ENCODE assay signal across 8 cellular contexts in the genomic region with DNA sequence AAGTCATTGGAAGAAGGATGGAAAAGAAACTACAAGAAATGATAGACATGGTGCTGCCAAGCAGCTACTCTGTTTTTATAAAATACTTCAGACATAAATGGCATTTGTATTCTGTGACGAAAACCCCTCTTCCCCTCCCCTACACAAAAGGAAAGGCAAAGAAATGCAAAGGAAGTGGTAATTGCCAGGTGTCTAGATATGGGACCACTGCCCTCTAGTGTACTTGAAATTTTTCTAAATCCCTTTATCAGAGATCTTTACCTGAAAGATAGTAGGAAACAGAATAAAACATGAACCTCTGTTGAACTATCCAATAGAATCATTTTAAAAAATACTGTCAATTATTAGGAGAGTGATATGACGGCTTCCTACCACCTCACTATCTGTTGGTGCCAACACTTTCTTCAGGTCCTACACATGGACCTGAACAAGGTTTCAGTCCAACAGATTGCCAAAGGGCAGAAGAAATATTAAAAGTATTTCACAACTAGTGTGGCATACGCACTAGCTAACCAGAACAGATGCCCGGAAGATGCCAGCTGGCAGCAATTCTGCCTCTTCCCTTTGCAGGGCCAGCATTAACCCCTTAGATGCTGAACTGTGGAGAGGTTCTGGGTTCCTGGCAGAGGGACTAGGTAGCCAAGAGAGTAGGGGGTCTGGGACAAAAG.
DNase-seq lines count a peak whose midpoint lies in the region; ATAC-seq, FAIRE-seq and TF ChIP-seq lines count a peak whose summit lies in the region.

No MANE protein-coding gene starts in this region.

- no peaks in the 10 kb centered on the region for H3K9me3 Mint-ChIP-seq in CD4-positive, alpha-beta T cell

- H3K4me1 Mint-ChIP-seq in CD4-positive, alpha-beta T cell (ENCODE audit: low read depth): peaks cover 21% of the 10 kb centered on the region

- H3K4me3 Mint-ChIP-seq in CD4-positive, alpha-beta T cell: no peak overlapping the region

- POLR2A ChIA-PET in CD4-positive, alpha-beta T cell (lab: Charles Lee): interaction anchor here (1.4 to 1.5 kb wide), 2 partner anchors 36 to 334 kb away, joined by 3 to 6 read pairs; no protein-coding TSS in a partner anchor

- H3K4me3 ChIP-seq in esophagus muscularis mucosa (no peak overlapping the region), pancreas (no peak overlapping the region)

- H3K9me3 ChIP-seq in CD4-positive, alpha-beta T cell (ENCODE audit: control insufficient read depth, low read length): no peaks in the 10 kb centered on the region
- H3K9me3 ChIP-seq in esophagus muscularis mucosa: no peaks in the 10 kb centered on the region
- H3K9me3 ChIP-seq in pancreas: no peaks in the 10 kb centered on the region

- H3K36me3 ChIP-seq in esophagus muscularis mucosa (no peaks in the 10 kb centered on the region), pancreas (no peaks in the 10 kb centered on the region)

- DNase-seq in CD4-positive, alpha-beta T cell: no peak
- DNase-seq in SHP77 (lab: John Stamatoyannopoulos, UW): peak; percentile 25 to 30
- DNase-seq in esophagus muscularis mucosa (ENCODE audit: extremely low spot score): no peak
- peak in 2 of 6 donors; percentile 4 to 34 for DNase-seq in pancreas
- DNase-seq in NK-92 treated with Interleukin-12 subunit alpha and Interleukin-12 subunit beta, amount 100 ng/mL, for 24 hours (lab: John Stamatoyannopoulos, UW): no peak
- DNase-seq in stimulated activated naive CD4-positive, alpha-beta T cell treated with Interleukin-2 at 50 U/mL for 16 hours (lab: John Stamatoyannopoulos, UW): no peak

- no peak overlapping the region for H3K27ac ChIP-seq in CD4-positive, alpha-beta T cell (ENCODE audit: low read depth, low read length)
- H3K27ac ChIP-seq in esophagus muscularis mucosa (replicated peaks in 1 of 4) (no peak overlapping the region), pancreas (no peak overlapping the region)

- TF ChIP-seq POLR2A in esophagus muscularis mucosa (IDR thresholded peaks at IDR 0.05; ENCODE audit: low read depth): no peak

- no peak for TF ChIP-seq EP300 in esophagus muscularis mucosa (IDR thresholded peaks at IDR 0.05)

- H3K27ac Mint-ChIP-seq in CD4-positive, alpha-beta T cell: peak overlapping the region; percentile 60

- peak; percentile 76 for TF ChIP-seq CTCF in CD4-positive, alpha-beta T cell (IDR thresholded peaks at IDR 0.05)
- TF ChIP-seq CTCF in esophagus muscularis mucosa (IDR thresholded peaks at IDR 0.05) (peak; percentile 29 to 50 (median 31)), pancreas (IDR thresholded peaks at IDR 0.05) (peak in 2 of 4 donors; percentile 18 to 35)

- H3K27me3 ChIP-seq in CD4-positive, alpha-beta T cell (ENCODE audit: control insufficient read depth, insufficient read depth, low read length): no peaks in the 10 kb centered on the region
- no peaks in the 10 kb centered on the region for H3K27me3 ChIP-seq in esophagus muscularis mucosa
- no peaks in the 10 kb centered on the region for H3K27me3 ChIP-seq in pancreas

- no peak for FAIRE-seq in pancreas (lab: Jason Lieb, UNC)

- ATAC-seq in CD4-positive, alpha-beta T cell (ENCODE audit: poor library complexity): peak; percentile 90
- ATAC-seq in GM18909 (IDR thresholded peaks at IDR 0.05; ENCODE audit: poor library complexity, unreplicated experiment) (peak; percentile 83), HG03558 (IDR thresholded peaks at IDR 0.05; ENCODE audit: extremely low read depth, unreplicated experiment) (peak; percentile 79), pancreas (peak; percentile 31 to 82 (median 78))

- intact Hi-C loops in CD4-positive, alpha-beta T cell (cut with DNase I, micrococcal nuclease): loop anchor here (1.0 to 10.0 kb wide), 5 partner anchors 154 to 1914 kb away; partner anchors contain the start of genes DCP2 (in 1 of the 2), MCC (in 1 of the 2) and YTHDC2 (in 1 of the 2)
- intact Hi-C loops in esophagus muscularis mucosa (cut with DNase I) (loop anchor here (2.0 kb wide), 1 partner anchor 334 kb away; no protein-coding TSS in a partner anchor), pancreas (cut with DNase I) (no loop called here)

- H3K27me3 Mint-ChIP-seq in CD4-positive, alpha-beta T cell: no peaks in the 10 kb centered on the region

- no peaks in the 10 kb centered on the region for H3K36me3 Mint-ChIP-seq in CD4-positive, alpha-beta T cell (ENCODE audit: low read depth)

- 16% methylated on average over 4 of the region's 4 CpGs for WGBS in esophagus muscularis mucosa
- WGBS in pancreas, 2 donors: 7 to 9% methylated on average over 4 of the region's 4 CpGs

- H3K4me1 ChIP-seq in esophagus muscularis mucosa (peaks cover 7 to 11% (median 10%) of the 10 kb centered on the region in 4 donors), pancreas (no peaks in the 10 kb centered on the region)

- CTCF ChIA-PET in CD4-positive, alpha-beta T cell (lab: Charles Lee): interaction anchor here (0.8 to 2.2 kb wide), 6 partner anchors 14 to 335 kb away, joined by 3 to 17 read pairs (median 3); no protein-coding TSS in a partner anchor

Comparison
In these comparisons a context has a peak if more than half of its experiments do, and no peak if none do; other contexts are left out.
1. DNase-seq: peak in SHP77 (2 of 2); none in CD4-positive, alpha-beta T cell (0 of 10), esophagus muscularis mucosa (single experiment), NK-92 treated with Interleukin-12 subunit alpha and Interleukin-12 subunit beta, amount 100 ng/mL, for 24 hours (single experiment) and stimulated activated naive CD4-positive, alpha-beta T cell treated with Interleukin-2 at 50 U/mL for 16 hours (single experiment).
2. intact Hi-C loops: an anchor here in CD4-positive, alpha-beta T cell (1.0 to 10.0 kb wide) and esophagus muscularis mucosa (2.0 kb wide); none called in pancreas.
3. Peak in every context shown above with its lines, with median percentiles within 50 percentile points of each other: ATAC-seq.